ENCODE assay signal across 27 cellular contexts in the genomic region with DNA sequence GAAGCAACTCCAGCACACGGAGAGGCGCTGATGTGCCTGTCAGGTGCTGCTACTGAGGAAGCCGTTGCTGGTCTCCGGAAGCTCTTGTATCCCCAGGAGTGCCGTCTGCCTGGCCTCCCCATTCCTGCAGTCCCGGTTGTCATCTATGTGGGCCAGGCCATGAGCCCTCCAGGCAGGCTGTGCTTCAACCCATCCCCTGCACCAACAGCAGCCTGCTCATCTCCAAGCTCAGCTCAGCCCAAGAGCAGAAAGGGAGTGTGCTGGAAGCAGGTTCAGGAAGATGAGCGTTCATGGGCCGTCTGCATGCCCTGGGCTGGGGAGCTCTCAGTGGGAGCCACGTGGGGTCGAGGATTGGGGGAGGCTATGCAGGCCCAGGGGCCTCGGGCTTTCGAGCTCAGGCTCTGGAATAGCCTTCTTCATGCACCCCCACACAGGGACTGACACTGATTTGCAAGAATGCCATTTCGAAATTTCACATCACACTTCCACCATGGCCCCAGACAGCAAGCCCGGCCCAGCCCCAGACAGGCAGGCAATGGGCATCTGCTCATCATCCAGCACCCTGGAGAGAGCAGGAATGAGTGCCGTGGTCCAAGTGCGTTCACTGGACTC.
"Had no signal": no experiment of that assay in that cellular context is flagged by ENCODE, and none has a peak within 500 bp of the region (broad histone marks: within the 10 kb centered on the region; RNA-seq: fewer than 3 reads in every experiment).

No MANE protein-coding gene starts in this region.

- H3K4me1 ChIP-seq: psoas muscle, stomach, thyroid gland, vagina had no signal

- H3K4me3 Mint-ChIP-seq: activated CD4-positive, alpha-beta T cell treated with anti-CD3 and anti-CD28 coated beads for 36 hours; activated CD8-positive, alpha-beta memory T cell treated with anti-CD3 and anti-CD28 coated beads, Interleukin-2, amount 10 ng/mL, durations not matched to agents 7 days and 5 days; activated CD8-positive, alpha-beta T cell treated with anti-CD3 and anti-CD28 coated beads, Interleukin-2, amount 10 ng/mL, durations not matched to agents 7 days and 5 days; activated T-cell treated with anti-CD3 and anti-CD28 coated beads, Interleukin-2, amount 50 U/mL, for 72 hours; natural killer cell; stimulated activated naive B cell treated with anti-CD40 and anti-IgM and Interleukin-4, amounts not matched to agents 10 μg/mL and 1 μg/mL and 100 μg/mL, for 72 hours; T-helper 2 cell treated with Interferon-gamma antibody and Interleukin-4, amounts not matched to agents 5 μg/mL and 100 μg/mL, for 36 hours had no signal

- H3K36me3 ChIP-seq: neutrophil, ovary, stomach, thyroid gland, upper lobe of left lung, vagina had no signal

- H3K27me3 ChIP-seq: hepatocyte, neutrophil, ovary, thyroid gland, upper lobe of left lung, vagina had no signal

- H3K9me3 Mint-ChIP-seq: activated naive CD4-positive, alpha-beta T cell treated with anti-CD3 and anti-CD28 coated beads, Interleukin-2, amount 50 U/mL, for 72 hours; natural killer cell; T-helper 2 cell treated with Interferon-gamma antibody and Interleukin-4, amounts not matched to agents 5 μg/mL and 100 μg/mL, for 36 hours had no signal

- H3K27ac ChIP-seq: coronary artery, dorsolateral prefrontal cortex, hepatocyte, neutrophil, ovary, psoas muscle, stomach, thyroid gland, upper lobe of left lung, vagina had no signal

- H3K79me2 ChIP-seq: hepatocyte had no signal

- DNase-seq: activated CD4-positive, alpha-beta T cell treated with anti-CD3 and anti-CD28 coated beads for 36 hours; activated CD4-positive, CD25-positive, alpha-beta regulatory T cell; activated CD8-positive, alpha-beta memory T cell treated with anti-CD3 and anti-CD28 coated beads, Interleukin-2, amount 10 ng/mL, durations not matched to agents 7 days and 5 days; activated CD8-positive, alpha-beta T cell treated with anti-CD3 and anti-CD28 coated beads, Interleukin-2, amount 10 ng/mL, durations not matched to agents 7 days and 5 days; activated naive CD4-positive, alpha-beta T cell; activated T-cell treated with anti-CD3 and anti-CD28 coated beads, Interleukin-2, amount 50 U/mL, for 72 hours; cerebellar nuclear complex; dorsolateral prefrontal cortex; effector memory CD4-positive, alpha-beta T cell; islet precursor cell; left colon; natural killer cell; stimulated activated CD4-positive, alpha-beta T cell treated with anti-CD3 and anti-CD28 coated beads, Interleukin-15, amount 100 ng/mL, for 24 hours; stimulated activated CD4-positive, alpha-beta T cell treated with anti-CD3 and anti-CD28 coated beads, Interleukin-2, amount 100 ng/mL, for 24 hours; stimulated activated naive B cell treated with anti-CD40 and anti-IgM and Interleukin-4, amounts not matched to agents 10 μg/mL and 1 μg/mL and 100 μg/mL, for 72 hours; stomach; T-helper 1 cell; thyroid gland had no signal

- H3K4me2 ChIP-seq: hepatocyte had no signal

- H3K36me3 Mint-ChIP-seq: activated naive CD4-positive, alpha-beta T cell treated with anti-CD3 and anti-CD28 coated beads, Interleukin-2, amount 50 U/mL, for 72 hours; natural killer cell had no signal

- H3K27me3 Mint-ChIP-seq: activated CD4-positive, alpha-beta T cell treated with anti-CD3 and anti-CD28 coated beads for 36 hours; activated CD8-positive, alpha-beta memory T cell treated with anti-CD3 and anti-CD28 coated beads, Interleukin-2, amount 10 ng/mL, durations not matched to agents 7 days and 5 days had no signal

- ATAC-seq: activated CD4-positive, alpha-beta T cell treated with anti-CD3 and anti-CD28 coated beads for 36 hours; activated CD8-positive, alpha-beta memory T cell treated with anti-CD3 and anti-CD28 coated beads, Interleukin-2, amount 10 ng/mL, durations not matched to agents 7 days and 5 days; activated CD8-positive, alpha-beta T cell treated with anti-CD3 and anti-CD28 coated beads, Interleukin-2, amount 10 ng/mL, durations not matched to agents 7 days and 5 days; activated naive CD4-positive, alpha-beta T cell treated with anti-CD3 and anti-CD28 coated beads, Interleukin-2, amount 50 U/mL, for 72 hours; activated T-cell treated with anti-CD3 and anti-CD28 coated beads, Interleukin-2, amount 50 U/mL, for 72 hours; left colon; natural killer cell; psoas muscle; stimulated activated naive B cell treated with anti-CD40 and anti-IgM and Interleukin-4, amounts not matched to agents 10 μg/mL and 1 μg/mL and 100 μg/mL, for 72 hours had no signal

- H2AFZ ChIP-seq: hepatocyte had no signal

- H3K9me3 ChIP-seq: neutrophil, ovary, psoas muscle, stomach, thyroid gland, upper lobe of left lung, vagina had no signal

- H3K4me1 Mint-ChIP-seq: activated CD4-positive, alpha-beta T cell treated with anti-CD3 and anti-CD28 coated beads for 36 hours; natural killer cell; stimulated activated naive B cell treated with anti-CD40 and anti-IgM and Interleukin-4, amounts not matched to agents 10 μg/mL and 1 μg/mL and 100 μg/mL, for 72 hours had no signal

- H3K27ac Mint-ChIP-seq: activated CD4-positive, alpha-beta T cell treated with anti-CD3 and anti-CD28 coated beads for 36 hours; activated CD8-positive, alpha-beta memory T cell treated with anti-CD3 and anti-CD28 coated beads, Interleukin-2, amount 10 ng/mL, durations not matched to agents 7 days and 5 days; activated CD8-positive, alpha-beta T cell treated with anti-CD3 and anti-CD28 coated beads, Interleukin-2, amount 10 ng/mL, durations not matched to agents 7 days and 5 days; activated T-cell treated with anti-CD3 and anti-CD28 coated beads, Interleukin-2, amount 50 U/mL, for 72 hours; natural killer cell; stimulated activated naive B cell treated with anti-CD40 and anti-IgM and Interleukin-4, amounts not matched to agents 10 μg/mL and 1 μg/mL and 100 μg/mL, for 72 hours; T-helper 2 cell treated with Interferon-gamma antibody and Interleukin-4, amounts not matched to agents 5 μg/mL and 100 μg/mL, for 36 hours had no signal

- H3K4me3 ChIP-seq: coronary artery, dorsolateral prefrontal cortex, hepatocyte, ovary, psoas muscle, stomach, thyroid gland, upper lobe of left lung, vagina had no signal
